ENCODE assay signal across 19 cellular contexts in the genomic region with DNA sequence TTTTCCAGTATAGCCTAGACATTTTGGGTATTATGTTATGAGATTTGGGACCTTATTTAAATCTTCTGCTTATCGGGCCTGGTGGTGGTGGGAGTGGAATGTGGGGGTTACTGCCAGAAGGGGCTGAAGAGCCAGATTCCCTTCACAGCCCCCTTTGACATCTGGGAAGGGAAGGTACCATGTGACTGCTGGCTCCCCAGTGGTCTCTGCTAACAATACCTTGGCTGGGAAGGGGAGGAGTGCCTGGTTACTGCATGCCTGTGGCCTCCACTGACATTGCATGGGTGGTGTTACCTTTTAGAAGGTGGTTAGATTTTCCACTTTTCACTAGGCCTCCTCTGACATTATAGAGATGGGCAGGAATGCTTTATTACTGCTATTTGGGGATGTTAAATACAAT. TPM values are rescaled to one million over a fixed set of nuclear protein-coding genes. Genes with fewer than 3 reads are reported as not detected.
DNase-seq lines count a peak whose midpoint lies in the region; ATAC-seq lines count a peak whose summit lies in the region.
"Had no signal": no experiment of that assay in that cellular context is flagged by ENCODE, and none has a peak within 500 bp of the region (broad histone marks: within the 10 kb centered on the region; RNA-seq: fewer than 3 reads in every experiment).

No MANE protein-coding gene starts in this region.

- H3K27me3 Mint-ChIP-seq in CD4-positive, CD25-positive, alpha-beta regulatory T cell = no peaks in the 10 kb centered on the region
- H3K27me3 Mint-ChIP-seq in central memory CD8-positive, alpha-beta T cell = no peaks in the 10 kb centered on the region
- H3K27me3 Mint-ChIP-seq in immature natural killer cell (ENCODE audit: low read depth in 3 of 3) = peaks cover 0 to 2% (median 2%) of the 10 kb centered on the region in 3 donors

- peaks cover 49% of the 10 kb centered on the region for H3K36me3 Mint-ChIP-seq in CD4-positive, CD25-positive, alpha-beta regulatory T cell
- peaks cover 6% of the 10 kb centered on the region for H3K36me3 Mint-ChIP-seq in central memory CD8-positive, alpha-beta T cell (ENCODE audit: insufficient read depth)
- H3K36me3 Mint-ChIP-seq in immature natural killer cell = peaks cover 8 to 33% (median 21%) of the 10 kb centered on the region in 3 donors

- no peak overlapping the region for H3K4me3 ChIP-seq in CD4-positive, CD25-positive, alpha-beta regulatory T cell (ENCODE audit: low read depth, low read length)
- H3K4me3 ChIP-seq in H7 (ENCODE audit: insufficient read depth, low read depth, low read length) = no peak overlapping the region
- H3K4me3 ChIP-seq: HAP-1 had no signal

- ATAC-seq in CD4-positive, CD25-positive, alpha-beta regulatory T cell (ENCODE audit: low read depth in 2 of 2) = no peak
- ATAC-seq in central memory CD8-positive, alpha-beta T cell (replicated peaks; ENCODE audit: extremely low read depth, poor library complexity, severe bottlenecking) = no peak
- ATAC-seq: PC-3 had no signal

- DNase-seq in CD4-positive, CD25-positive, alpha-beta regulatory T cell = no peak
- DNase-seq in H7 = peak; percentile 66
- no peak for DNase-seq in central memory CD8-positive, alpha-beta T cell (ENCODE audit: low spot score in 2 of 2)
- no peak for DNase-seq in immature natural killer cell
- DNase-seq in MV-4-11 (lab: John Stamatoyannopoulos, UW) = no peak
- no peak for DNase-seq in nucleus accumbens (lab: John Stamatoyannopoulos, UW)
- no peak for DNase-seq in epidermal melanocyte (ENCODE audit: insufficient read length, low spot score)
- DNase-seq: C1 segment of cervical spinal cord, DMS79, KG1, NCI-H1417 treated with DMSO at 0.1 percent for 48 hours, NCI-H187 treated with DMSO at 0.1 percent for 48 hours, NCI-H226, NCI-H524, NCI-H82, PC-3, RPMI8226, SHP77 treated with DMSO at 0.1 percent for 48 hours had no signal

- H3K27ac Mint-ChIP-seq in CD4-positive, CD25-positive, alpha-beta regulatory T cell = peak overlapping the region; percentile 1 to 92 (median 52)
- H3K27ac Mint-ChIP-seq in central memory CD8-positive, alpha-beta T cell (ENCODE audit: low read depth) = peak overlapping the region; percentile 10
- H3K27ac Mint-ChIP-seq in immature natural killer cell = peak overlapping the region in 4 of 6 donors; percentile 4 to 64 (median 36)

- H3K4me1 Mint-ChIP-seq in CD4-positive, CD25-positive, alpha-beta regulatory T cell = peaks cover 30 to 91% (median 54%) of the 10 kb centered on the region in 4 donors
- peaks cover 84% of the 10 kb centered on the region for H3K4me1 Mint-ChIP-seq in central memory CD8-positive, alpha-beta T cell
- H3K4me1 Mint-ChIP-seq in immature natural killer cell = peaks cover 35 to 74% of the 10 kb centered on the region in 2 donors

- H3K9me3 ChIP-seq in CD4-positive, CD25-positive, alpha-beta regulatory T cell (ENCODE audit: control insufficient read depth in 2 of 2, low read length in 2 of 2) = no peaks in the 10 kb centered on the region
- H3K9me3 ChIP-seq: HAP-1 had no signal

- no peak overlapping the region for H3K4me3 Mint-ChIP-seq in CD4-positive, CD25-positive, alpha-beta regulatory T cell
- no peak overlapping the region for H3K4me3 Mint-ChIP-seq in central memory CD8-positive, alpha-beta T cell
- H3K4me3 Mint-ChIP-seq in immature natural killer cell = no peak overlapping the region

- no peak overlapping the region for H3K27ac ChIP-seq in CD4-positive, CD25-positive, alpha-beta regulatory T cell (ENCODE audit: insufficient read depth, low read length, poor library complexity, severe bottlenecking)

- H3K9me3 Mint-ChIP-seq in CD4-positive, CD25-positive, alpha-beta regulatory T cell = peaks cover 0 to 16% (median 10%) of the 10 kb centered on the region in 7 donors
- H3K9me3 Mint-ChIP-seq in central memory CD8-positive, alpha-beta T cell = no peaks in the 10 kb centered on the region
- H3K9me3 Mint-ChIP-seq in immature natural killer cell = peaks cover 0 to 7% (median under 1%) of the 10 kb centered on the region in 6 donors

- no peaks in the 10 kb centered on the region for H3K27me3 ChIP-seq in CD4-positive, CD25-positive, alpha-beta regulatory T cell (ENCODE audit: control insufficient read depth, insufficient read depth, low read length)
- no peaks in the 10 kb centered on the region for H3K27me3 ChIP-seq in H7 (ENCODE audit: control insufficient read depth, insufficient read depth, low read length)

- peaks cover 2% of the 10 kb centered on the region for H3K36me3 ChIP-seq in CD4-positive, CD25-positive, alpha-beta regulatory T cell (ENCODE audit: control insufficient read depth, insufficient read depth, low read length)
- H3K36me3 ChIP-seq in H7 (replicated peaks; ENCODE audit: control insufficient read depth, insufficient read depth, low read length) = no peaks in the 10 kb centered on the region

- peaks cover 7% of the 10 kb centered on the region for H3K4me1 ChIP-seq in CD4-positive, CD25-positive, alpha-beta regulatory T cell (ENCODE audit: control insufficient read depth, insufficient read depth, low read length, poor library complexity, severe bottlenecking)
- H3K4me1 ChIP-seq: HAP-1 had no signal

RNA-seq across cellular contexts. Expression of a gene that starts 8.0 kb away (rescaled TPM):
- 75.3 TPM for total RNA-seq in CD4-positive, CD25-positive, alpha-beta regulatory T cell
- polyA plus RNA-seq in CD4-positive, CD25-positive, alpha-beta regulatory T cell = 10 to 100 TPM; 14.1 to 17.7 (median 15.9) TPM
- total RNA-seq in H7 (2014; rRNA removed; shearing (Covaris generic)) = 8.0 and 10.1 TPM in 2 replicates
- 10 to 100 TPM; 11.4 to 16.9 (median 11.5) TPM for polyA plus RNA-seq in immature natural killer cell
